13 cellular contexts compared by ENCODE assay signal in the genomic region with DNA sequence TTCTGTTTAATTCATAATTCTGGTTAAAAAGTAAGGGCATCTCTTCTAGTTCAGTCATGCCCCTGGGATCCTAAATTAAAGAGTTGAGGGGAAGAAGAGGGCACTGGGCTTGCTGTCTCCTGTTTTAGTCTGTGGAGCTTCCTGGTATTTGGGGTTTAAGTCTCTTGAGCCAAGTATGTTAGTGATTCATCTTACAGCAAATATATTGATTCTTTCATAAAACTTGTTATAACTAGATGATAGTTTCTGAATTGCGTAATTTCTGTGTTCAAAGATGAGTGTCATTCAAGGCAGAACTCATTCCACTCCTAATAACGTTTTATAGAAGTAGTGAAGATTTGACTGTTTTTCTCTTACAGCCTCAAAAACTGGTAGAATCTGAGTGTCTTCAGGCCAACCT. TPM values are rescaled to one million over a fixed set of nuclear protein-coding genes. Genes with fewer than 3 reads are reported as not detected.
DNase-seq lines count a peak whose midpoint lies in the region; ATAC-seq and TF ChIP-seq lines count a peak whose summit lies in the region.
"Had no signal": no experiment of that assay in that cellular context is flagged by ENCODE, and none has a peak within 500 bp of the region (broad histone marks: within the 10 kb centered on the region; RNA-seq: fewer than 3 reads in every experiment).

No MANE protein-coding gene starts in this region.

- H3K36me3 Mint-ChIP-seq in CD8-positive, alpha-beta memory T cell, result peaks cover 0 to 61% (median 8%) of the 10 kb centered on the region in 3 donors
- peaks cover 37% of the 10 kb centered on the region for H3K36me3 Mint-ChIP-seq in activated naive CD8-positive, alpha-beta T cell treated with anti-CD3 and anti-CD28 coated beads, Interleukin-2, amount 50 U/mL, for 24 hours (ENCODE audit: low read depth)
- H3K36me3 Mint-ChIP-seq in naive thymus-derived CD4-positive, alpha-beta T cell, result peaks cover 0 to 15% (median 1%) of the 10 kb centered on the region in 5 donors
- H3K36me3 Mint-ChIP-seq in CD14-positive monocyte, result peaks cover 42 to 44% of the 10 kb centered on the region in 2 donors

- H3K27ac ChIP-seq in CD8-positive, alpha-beta memory T cell (ENCODE audit: low read depth, low read length), result no peak overlapping the region
- H3K27ac ChIP-seq in Karpas-422 (ENCODE audit: low read length), result peak overlapping the region; percentile 86
- peak overlapping the region; percentile 86 for H3K27ac ChIP-seq in naive thymus-derived CD4-positive, alpha-beta T cell (ENCODE audit: low read depth, low read length)
- H3K27ac ChIP-seq: KMS-11 had no signal

- no peaks in the 10 kb centered on the region for H3K9me3 Mint-ChIP-seq in CD8-positive, alpha-beta memory T cell
- no peaks in the 10 kb centered on the region for H3K9me3 Mint-ChIP-seq in activated naive CD8-positive, alpha-beta T cell treated with anti-CD3 and anti-CD28 coated beads, Interleukin-2, amount 50 U/mL, for 24 hours
- H3K9me3 Mint-ChIP-seq in naive thymus-derived CD4-positive, alpha-beta T cell, result no peaks in the 10 kb centered on the region
- no peaks in the 10 kb centered on the region for H3K9me3 Mint-ChIP-seq in CD14-positive monocyte

- H3K4me3 Mint-ChIP-seq in CD8-positive, alpha-beta memory T cell, result peak overlapping the region; percentile 4 to 94 (median 58)
- peak overlapping the region; percentile 96 for H3K4me3 Mint-ChIP-seq in activated naive CD8-positive, alpha-beta T cell treated with anti-CD3 and anti-CD28 coated beads, Interleukin-2, amount 50 U/mL, for 24 hours
- H3K4me3 Mint-ChIP-seq in naive thymus-derived CD4-positive, alpha-beta T cell, result peak overlapping the region in 7 of 10 donors; percentile 35 to 97 (median 90)
- H3K4me3 Mint-ChIP-seq in CD14-positive monocyte, result no peak overlapping the region

- H3K4me1 Mint-ChIP-seq in CD8-positive, alpha-beta memory T cell, result peaks cover 40 to 83% (median 69%) of the 10 kb centered on the region in 3 donors
- peaks cover 64% of the 10 kb centered on the region for H3K4me1 Mint-ChIP-seq in activated naive CD8-positive, alpha-beta T cell treated with anti-CD3 and anti-CD28 coated beads, Interleukin-2, amount 50 U/mL, for 24 hours
- peaks cover 35 to 75% (median 63%) of the 10 kb centered on the region in 7 donors for H3K4me1 Mint-ChIP-seq in naive thymus-derived CD4-positive, alpha-beta T cell
- peaks cover 37% of the 10 kb centered on the region for H3K4me1 Mint-ChIP-seq in CD14-positive monocyte

- H4K20me1 ChIP-seq in Karpas-422 (ENCODE audit: insufficient read depth, low read depth, low read length), result no peaks in the 10 kb centered on the region

- no peaks in the 10 kb centered on the region for H3K27me3 ChIP-seq in CD8-positive, alpha-beta memory T cell (ENCODE audit: insufficient read depth, low read length, poor library complexity, severe bottlenecking)
- H3K27me3 ChIP-seq in Karpas-422 (ENCODE audit: low read length), result no peaks in the 10 kb centered on the region
- H3K27me3 ChIP-seq in naive thymus-derived CD4-positive, alpha-beta T cell (ENCODE audit: control insufficient read depth in 2 of 2, insufficient read depth in 2 of 2, low read length in 2 of 2), result no peaks in the 10 kb centered on the region
- H3K27me3 ChIP-seq: spleen had no signal

- H3K9ac ChIP-seq in Karpas-422 (ENCODE audit: low read length), result peak overlapping the region; percentile 85
- H3K9ac ChIP-seq: KMS-11 had no signal

- peaks cover 29% of the 10 kb centered on the region for H3K4me1 ChIP-seq in CD8-positive, alpha-beta memory T cell (ENCODE audit: insufficient read depth, low read length)
- H3K4me1 ChIP-seq in Karpas-422 (ENCODE audit: low read length), result peaks cover 41% of the 10 kb centered on the region
- H3K4me1 ChIP-seq in naive thymus-derived CD4-positive, alpha-beta T cell (ENCODE audit: control insufficient read depth in 2 of 2, insufficient read depth in 2 of 2, low read length in 2 of 2), result peaks cover 17 to 24% of the 10 kb centered on the region in 2 donors

- CTCF ChIA-PET in CD8-positive, alpha-beta memory T cell (lab: Charles Lee), result interaction anchor here (1.6 kb wide), 1 partner anchor 9 kb away, joined by 7 read pairs; a partner anchor contains a TSS
- CTCF ChIA-PET in naive thymus-derived CD4-positive, alpha-beta T cell (lab: Charles Lee), result no interaction called here

- intact Hi-C loops in naive thymus-derived CD4-positive, alpha-beta T cell (cut with micrococcal nuclease), result loop anchor here (5.0 to 10.0 kb wide), 4 partner anchors 198 to 1740 kb away; a partner anchor contains a TSS
- intact Hi-C loops in CD14-positive monocyte (cut with micrococcal nuclease), result loop anchor here in 1 of 2 donors (10.0 kb wide), 1 partner anchor 168 kb away; no protein-coding TSS in a partner anchor

- POLR2A ChIA-PET in CD8-positive, alpha-beta memory T cell (lab: Charles Lee), result interaction anchor here (1.6 kb wide), 1 partner anchor 11 kb away, joined by 3 read pairs; no protein-coding TSS in a partner anchor
- POLR2A ChIA-PET in naive thymus-derived CD4-positive, alpha-beta T cell (lab: Charles Lee), result interaction anchor here (1.0 to 4.5 kb wide), 3 partner anchors 7 to 19 kb away, joined by 3 to 51 read pairs (median 9); a partner anchor contains a TSS

- peaks cover 90% of the 10 kb centered on the region for H3K79me2 ChIP-seq in Karpas-422 (ENCODE audit: low read length)

- peaks cover 12% of the 10 kb centered on the region for H3K36me3 ChIP-seq in CD8-positive, alpha-beta memory T cell (ENCODE audit: insufficient read depth, low read length)
- peaks cover 44% of the 10 kb centered on the region; the same call in 1 of the 2 replicates for H3K36me3 ChIP-seq in Karpas-422 (ENCODE audit: insufficient read depth, low read length)
- H3K36me3 ChIP-seq in naive thymus-derived CD4-positive, alpha-beta T cell (ENCODE audit: control insufficient read depth in 2 of 3, insufficient read depth in 3 of 3, low read length in 3 of 3), result peaks cover 3 to 25% (median 12%) of the 10 kb centered on the region in 3 experiments

- no peak overlapping the region for H2AFZ ChIP-seq in Karpas-422 (ENCODE audit: low read length)

- peak overlapping the region; percentile 20 to 98 (median 74) for H3K27ac Mint-ChIP-seq in CD8-positive, alpha-beta memory T cell
- peak overlapping the region; percentile 99 for H3K27ac Mint-ChIP-seq in activated naive CD8-positive, alpha-beta T cell treated with anti-CD3 and anti-CD28 coated beads, Interleukin-2, amount 50 U/mL, for 24 hours
- peak overlapping the region in 8 of 9 donors; percentile 20 to 98 (median 80) for H3K27ac Mint-ChIP-seq in naive thymus-derived CD4-positive, alpha-beta T cell
- peak overlapping the region in 1 of 7 donors; percentile 69 for H3K27ac Mint-ChIP-seq in CD14-positive monocyte

- H3K9me2 ChIP-seq in Karpas-422 (replicated peaks; ENCODE audit: insufficient read depth, low read length), result no peaks in the 10 kb centered on the region

- H3K27me3 Mint-ChIP-seq in CD8-positive, alpha-beta memory T cell, result peaks cover 0 to 3% of the 10 kb centered on the region in 2 donors
- no peaks in the 10 kb centered on the region for H3K27me3 Mint-ChIP-seq in activated naive CD8-positive, alpha-beta T cell treated with anti-CD3 and anti-CD28 coated beads, Interleukin-2, amount 50 U/mL, for 24 hours
- no peaks in the 10 kb centered on the region for H3K27me3 Mint-ChIP-seq in naive thymus-derived CD4-positive, alpha-beta T cell
- H3K27me3 Mint-ChIP-seq in CD14-positive monocyte (ENCODE audit: low read depth in 3 of 3), result peaks cover 0 to 11% (median 3%) of the 10 kb centered on the region in 3 donors

- H3K4me3 ChIP-seq in CD8-positive, alpha-beta memory T cell (ENCODE audit: low read length), result no peak overlapping the region
- H3K4me3 ChIP-seq in Karpas-422 (ENCODE audit: low read length), result peak overlapping the region; percentile 88
- no peak overlapping the region for H3K4me3 ChIP-seq in naive thymus-derived CD4-positive, alpha-beta T cell (ENCODE audit: low read length)

- no peak for TF ChIP-seq CTCF in CD14-positive monocyte (IDR thresholded peaks at IDR 0.05)

- DNase-seq in CD8-positive, alpha-beta memory T cell, result no peak
- DNase-seq in Karpas-422, result no peak
- no peak for DNase-seq in activated naive CD8-positive, alpha-beta T cell treated with anti-CD3 and anti-CD28 coated beads, Interleukin-2, amount 50 U/mL, for 24 hours
- no peak for DNase-seq in naive thymus-derived CD4-positive, alpha-beta T cell
- DNase-seq in A172 (ENCODE audit: low spot score), result no peak
- DNase-seq in NCI-H1694 (lab: John Stamatoyannopoulos, UW), result no peak
- DNase-seq in CD14-positive monocyte (ENCODE audit: low spot score), result no peak
- DNase-seq: DMS79, mesendoderm, NCI-H226, spleen had no signal

- no peak for ATAC-seq in activated naive CD8-positive, alpha-beta T cell treated with anti-CD3 and anti-CD28 coated beads, Interleukin-2, amount 50 U/mL, for 24 hours
- ATAC-seq in naive thymus-derived CD4-positive, alpha-beta T cell, result no peak
- ATAC-seq in GM19452 (IDR thresholded peaks at IDR 0.05; ENCODE audit: unreplicated experiment), result no peak

- no peaks in the 10 kb centered on the region for H3K9me3 ChIP-seq in CD8-positive, alpha-beta memory T cell (ENCODE audit: low read length)
- H3K9me3 ChIP-seq in Karpas-422 (ENCODE audit: low read length), result no peaks in the 10 kb centered on the region
- H3K9me3 ChIP-seq in naive thymus-derived CD4-positive, alpha-beta T cell (ENCODE audit: control insufficient read depth in 2 of 3, low read length in 3 of 3), result no peaks in the 10 kb centered on the region
- H3K9me3 ChIP-seq: spleen had no signal

- H3K4me2 ChIP-seq in Karpas-422 (ENCODE audit: low read depth, low read length, poor library complexity, severe bottlenecking), result peak overlapping the region; percentile 71
- H3K4me2 ChIP-seq: KMS-11 had no signal

RNA-seq across cellular contexts. Expression of a gene that starts 1.7 kb away (rescaled TPM):
- 100 to 1,000 TPM; 105 to 110 TPM for total RNA-seq in CD8-positive, alpha-beta memory T cell
- 98.0 TPM for polyA plus RNA-seq in CD8-positive, alpha-beta memory T cell
- total RNA-seq in Karpas-422 (2014; rRNA removed; shearing (Covaris generic); ENCODE audit: low replicate concordance), result 75.4 and 83.2 TPM in 2 replicates
- 10 to 100 TPM; 14.3 to 70.3 (median 18.5) TPM for total RNA-seq in naive thymus-derived CD4-positive, alpha-beta T cell
- polyA plus RNA-seq in naive thymus-derived CD4-positive, alpha-beta T cell, result 10 to 100 TPM; 65.1 to 89.7 TPM
- total RNA-seq in A172 (2014; rRNA removed; shearing (Covaris generic)), result 128 and 236 TPM in 2 replicates
- polyA plus RNA-seq in CD14-positive monocyte, result 100 to 1,000 TPM; 319 to 357 TPM

RNA-seq across cellular contexts. Expression of a gene that starts 2.1 kb away (rescaled TPM):
- total RNA-seq in CD8-positive, alpha-beta memory T cell, result 10 to 100 TPM; 18.6 to 20.8 TPM
- polyA plus RNA-seq in CD8-positive, alpha-beta memory T cell, result 1.8 TPM
- total RNA-seq in Karpas-422 (2014; rRNA removed; shearing (Covaris generic); ENCODE audit: low replicate concordance), result 13.7 and 30.5 TPM in 2 replicates
- total RNA-seq in naive thymus-derived CD4-positive, alpha-beta T cell, result 10 to 100 TPM; 12.4 to 18.4 (median 17.9) TPM
- 1 to 10 TPM; 2.6 to 3.5 TPM for polyA plus RNA-seq in naive thymus-derived CD4-positive, alpha-beta T cell
- total RNA-seq in A172 (2014; rRNA removed; shearing (Covaris generic)), result 18.8 and 21.7 TPM in 2 replicates
- 1 to 10 TPM; 1.7 to 3.5 TPM for polyA plus RNA-seq in CD14-positive monocyte

RNA-seq across cellular contexts. Expression of a gene that starts 8.8 kb away (rescaled TPM):
- total RNA-seq in CD8-positive, alpha-beta memory T cell, result 10 to 100 TPM; 24.8 to 29.5 TPM
- polyA plus RNA-seq in CD8-positive, alpha-beta memory T cell, result 36.5 TPM
- total RNA-seq in Karpas-422 (2014; rRNA removed; shearing (Covaris generic); ENCODE audit: low replicate concordance), result 11.0 and 45.3 TPM in 2 replicates
- 10 to 100 TPM; 21.4 to 41.2 (median 28.2) TPM for total RNA-seq in naive thymus-derived CD4-positive, alpha-beta T cell
- 10 to 100 TPM; 24.0 to 26.7 TPM for polyA plus RNA-seq in naive thymus-derived CD4-positive, alpha-beta T cell
- total RNA-seq in A172 (2014; rRNA removed; shearing (Covaris generic)), result 28.1 and 29.1 TPM in 2 replicates
- polyA plus RNA-seq in CD14-positive monocyte, result 10 to 100 TPM; 33.6 to 38.2 TPM

RNA-seq across cellular contexts. Expression of a gene that starts 9.0 kb away (rescaled TPM):
- total RNA-seq in CD8-positive, alpha-beta memory T cell, result 1 to 10 TPM; 2.0 to 2.1 TPM
- 4.7 TPM for polyA plus RNA-seq in CD8-positive, alpha-beta memory T cell
- total RNA-seq in Karpas-422 (2014; rRNA removed; shearing (Covaris generic); ENCODE audit: low replicate concordance), result 0.18 TPM in 1 of 2 replicates, not detected in the other
- 1 to 10 TPM; 1.9 to 6.1 (median 1.9) TPM for total RNA-seq in naive thymus-derived CD4-positive, alpha-beta T cell
- polyA plus RNA-seq in naive thymus-derived CD4-positive, alpha-beta T cell, result 1 to 10 TPM; 6.1 to 9.5 TPM
- total RNA-seq in A172 (2014; rRNA removed; shearing (Covaris generic)), result 0.24 and 0.89 TPM in 2 replicates
- 1 to 10 TPM; 1.2 to 1.8 TPM for polyA plus RNA-seq in CD14-positive monocyte

Comparison
In these comparisons a context has a peak if more than half of its experiments do, and no peak if none do; other contexts are left out.
1. H3K4me3 Mint-ChIP-seq: peak in CD8-positive, alpha-beta memory T cell (7 of 7), activated naive CD8-positive, alpha-beta T cell treated with anti-CD3 and anti-CD28 coated beads, Interleukin-2, amount 50 U/mL, for 24 hours (single experiment) and naive thymus-derived CD4-positive, alpha-beta T cell (7 of 10); none in CD14-positive monocyte (0 of 2).